8 cellular contexts compared by ENCODE assay signal in genomic region chr15:40048155-40048792, GRCh38. TPM values are rescaled to one million over a fixed set of nuclear protein-coding genes. Genes with fewer than 3 reads are reported as not detected.
DNase-seq lines count a peak whose midpoint lies in the region; ATAC-seq and TF ChIP-seq lines count a peak whose summit lies in the region.
"Had no signal": no experiment of that assay in that cellular context is flagged by ENCODE, and none has a peak within 500 bp of the region (broad histone marks: within the 10 kb centered on the region; RNA-seq: fewer than 3 reads in every experiment).

No MANE protein-coding gene starts in this region.

- H3K27ac ChIP-seq in Peyer's patch: peak overlapping the region; percentile 72 to 87 (median 78)
- H3K27ac ChIP-seq in smooth muscle cell (ENCODE audit: low read depth): peak overlapping the region; percentile 66

- H3K4me2 ChIP-seq in smooth muscle cell: no peak overlapping the region

- H3K27me3 ChIP-seq in Peyer's patch: no peaks in the 10 kb centered on the region
- H3K27me3 ChIP-seq in smooth muscle cell (ENCODE audit: low read depth): no peaks in the 10 kb centered on the region

- H4K20me1 ChIP-seq in smooth muscle cell (ENCODE audit: low read depth): no peaks in the 10 kb centered on the region

- WGBS in smooth muscle cell (ENCODE audit: low lambda C conversion rate): 75% methylated on average over 10 of the region's 10 CpGs

- H3K4me1 ChIP-seq in Peyer's patch: peaks cover 17 to 58% (median 45%) of the 10 kb centered on the region in 4 donors
- peaks cover 9% of the 10 kb centered on the region for H3K4me1 ChIP-seq in smooth muscle cell (ENCODE audit: low read depth)

- TF ChIP-seq CTCF in Peyer's patch (IDR thresholded peaks at IDR 0.05): no peak
- TF ChIP-seq CTCF in endothelial cell (IDR thresholded peaks at IDR 0.05; ENCODE audit: unreplicated experiment): no peak
- no peak for TF ChIP-seq CTCF in smooth muscle cell (IDR thresholded peaks at IDR 0.05; ENCODE audit: borderline replicate concordance, insufficient read depth, poor library complexity, severe bottlenecking)

- peaks cover 9% of the 10 kb centered on the region for H3F3A ChIP-seq in smooth muscle cell (ENCODE audit: low read depth)

- H3K36me3 ChIP-seq in Peyer's patch (no peaks in the 10 kb centered on the region), smooth muscle cell (ENCODE audit: low read depth) (no peaks in the 10 kb centered on the region)

- peaks cover 50% of the 10 kb centered on the region for H3K4me1 Mint-ChIP-seq in endothelial cell (ENCODE audit: unreplicated experiment)

- no peaks in the 10 kb centered on the region for H3K9me3 ChIP-seq in Peyer's patch
- H3K9me3 ChIP-seq in smooth muscle cell (replicated peaks; ENCODE audit: low read depth): no peaks in the 10 kb centered on the region

- no peaks in the 10 kb centered on the region for H3K79me2 ChIP-seq in smooth muscle cell (ENCODE audit: low read depth)

- H3K4me3 Mint-ChIP-seq in endothelial cell (ENCODE audit: unreplicated experiment): no peak overlapping the region

- H3K4me3 ChIP-seq in Peyer's patch: no peak overlapping the region
- H3K4me3 ChIP-seq in smooth muscle cell: no peak overlapping the region

- H3K27ac Mint-ChIP-seq in endothelial cell (ENCODE audit: unreplicated experiment): peak overlapping the region; percentile 59

- H3K9me3 Mint-ChIP-seq in endothelial cell (ENCODE audit: unreplicated experiment): no peaks in the 10 kb centered on the region

- peak; percentile 4 for ATAC-seq in GM21723 (IDR thresholded peaks at IDR 0.05; ENCODE audit: unreplicated experiment)
- ATAC-seq in GM21390 (IDR thresholded peaks at IDR 0.05; ENCODE audit: unreplicated experiment): no peak

- DNase-seq in Peyer's patch (peak in 2 of 3 donors; percentile 92 to 93), endothelial cell (ENCODE audit: low spot score) (no peak), smooth muscle cell (lab: John Stamatoyannopoulos, UW; ENCODE audit: unreplicated experiment) (no peak), NCI-H1092 treated with DMSO at 0.1 percent for 48 hours (lab: John Stamatoyannopoulos, UW) (no peak), GOT3 (lab: John Stamatoyannopoulos, UW) (no peak)
- DNase-seq: Karpas-422 had no signal

- peaks cover 6% of the 10 kb centered on the region for H3K27me3 Mint-ChIP-seq in endothelial cell (ENCODE audit: unreplicated experiment)

- peaks cover 7% of the 10 kb centered on the region for H3K36me3 Mint-ChIP-seq in endothelial cell (ENCODE audit: low read depth, unreplicated experiment)

- TF ChIP-seq POLR2A in Peyer's patch (IDR thresholded peaks at IDR 0.05): no peak

- no peak overlapping the region for H3K9ac ChIP-seq in smooth muscle cell (ENCODE audit: low read depth)

- H2AFZ ChIP-seq in smooth muscle cell (ENCODE audit: low read depth): peak overlapping the region; percentile 41

RNA-seq across cellular contexts. Expression of gene SRP14, which starts 9.3 kb away (rescaled TPM):
- total RNA-seq in Peyer's patch (100 to 1,000 TPM; 105 to 163 (median 146) TPM), endothelial cell (ENCODE audit: unreplicated experiment) (235 TPM), smooth muscle cell (307 and 356 TPM in 2 replicates)
- polyA plus RNA-seq in smooth muscle cell: 713 and 726 TPM in 2 replicates

Comparison
In these comparisons a context has a peak if more than half of its experiments do, and no peak if none do; other contexts are left out.
1. DNase-seq: peak in Peyer's patch (2 of 3); none in endothelial cell (single experiment), smooth muscle cell (single experiment), NCI-H1092 treated with DMSO at 0.1 percent for 48 hours (single experiment) and GOT3 (single experiment).